In genomic region chr7:87312215-87312865, GRCh38 we compare ENCODE assay signal across 7 cellular contexts. TPM values are rescaled to one million over a fixed set of nuclear protein-coding genes. Genes with fewer than 3 reads are reported as not detected.
DNase-seq lines count a peak whose midpoint lies in the region; ATAC-seq, FAIRE-seq and TF ChIP-seq lines count a peak whose summit lies in the region.

No MANE protein-coding gene starts in this region.

- no peak for TF ChIP-seq POLR2A in GM12891 (IDR thresholded peaks at IDR 0.05; ENCODE audit: low read depth, low read length)

- ATAC-seq in HG02571 (IDR thresholded peaks at IDR 0.05; ENCODE audit: unreplicated experiment), result peak; percentile 38

- peak; percentile 90 for FAIRE-seq in GM12891 (lab: Jason Lieb, UNC)

- peak; percentile 25 for DNase-seq in GM12891 (ENCODE audit: insufficient read length, low spot score)
- DNase-seq in NCI-H1092 (lab: John Stamatoyannopoulos, UW), result peak; percentile 38
- DNase-seq in T-helper 1 cell, result peak in 4 of 5 donors; percentile 38 to 55 (median 50)
- DNase-seq in amniotic stem cell (lab: John Stamatoyannopoulos, UW), result peak; percentile 7
- peak; percentile 16 to 71 for DNase-seq in hippocampal formation (lab: John Stamatoyannopoulos, UW)
- DNase-seq in stimulated activated CD4-positive, alpha-beta T cell treated with anti-CD3 and anti-CD28 coated beads, Interleukin-12 subunit alpha, Interleukin-12 subunit beta, amount 100 ng/mL, for 24 hours (ENCODE audit: low read depth in 2 of 2), result peak; percentile 20 to 49

TF ChIP-seq in GM12891, 5 proteins besides CTCF, POLR2A, EP300 and RAD21:
- no peak for TF ChIP-seq TAF1 (IDR thresholded peaks at IDR 0.05; ENCODE audit: low read depth, low read length)
- no peak for TF ChIP-seq POLR2AphosphoS5 (IDR thresholded peaks at IDR 0.05; ENCODE audit: low read depth, low read length)
- no peak for TF ChIP-seq PAX5 (IDR thresholded peaks at IDR 0.05; ENCODE audit: insufficient read depth, low read length, severe bottlenecking)
- no peak for TF ChIP-seq POU2F2 (IDR thresholded peaks at IDR 0.05; ENCODE audit: low read depth, low read length)
- no peak for TF ChIP-seq SPI1 (IDR thresholded peaks at IDR 0.05; ENCODE audit: low read depth, low read length)

RNA-seq across cellular contexts. Expression of gene CROT, which starts 33.1 kb away (rescaled TPM):
- 7.3 TPM for polyA plus RNA-seq in GM12891 (2012; ENCODE audit: low read depth, missing spikeins)

Comparison
In these comparisons a context has a peak if more than half of its experiments do, and no peak if none do; other contexts are left out.
1. Peak in every context shown above with its lines: DNase-seq and ATAC-seq.